Comparison of ENCODE assay signal across 20 cellular contexts in the genomic region with DNA sequence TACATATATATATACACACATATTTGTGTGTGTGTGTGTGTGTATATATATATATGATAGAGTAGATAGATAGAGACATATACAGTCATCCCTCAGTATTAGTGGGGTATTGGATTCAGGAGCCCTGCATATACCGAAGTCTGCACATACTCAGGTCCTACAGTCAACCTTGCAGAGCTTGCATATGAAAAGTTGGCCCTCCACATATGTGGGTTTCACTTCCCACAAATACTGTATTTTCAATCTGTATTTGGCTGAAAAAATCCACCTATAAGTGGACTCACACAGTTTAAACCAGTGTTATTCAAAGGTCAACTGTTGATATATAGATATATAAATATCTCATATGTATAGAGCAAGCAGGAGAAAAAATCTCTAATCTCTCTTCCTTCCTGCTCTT. TPM values are rescaled to one million over a fixed set of nuclear protein-coding genes. Genes with fewer than 3 reads are reported as not detected.
"Had no signal": no experiment of that assay in that cellular context is flagged by ENCODE, and none has a peak within 500 bp of the region (broad histone marks: within the 10 kb centered on the region; RNA-seq: fewer than 3 reads in every experiment).

No MANE protein-coding gene starts in this region.

RNA-seq across cellular contexts. Expression of a gene that starts 12.2 kb away (rescaled TPM):
- total RNA-seq: naive thymus-derived CD8-positive, alpha-beta T cell; natural killer cell treated with Interleukin-12 subunit alpha and Interleukin-12 subunit beta and Interleukin-15 and Interleukin-18, amount 100 ng/mL, for 72 hours; neural crest cell; omental fat pad; osteocyte; pancreas; posterior vena cava; prostate gland; pulmonary artery endothelial cell; right atrium auricular region; sciatic nerve; smooth muscle cell; spleen; suprapubic skin; testis; transverse colon; upper lobe of right lung; urinary bladder; uterus had no signal
- polyA plus RNA-seq: pancreas, smooth muscle cell, spleen, thymus, urinary bladder had no signal
